Comparison of ENCODE assay signal across 10 cellular contexts in genomic region chr17:7016886-7017826, GRCh38. TPM values are rescaled to one million over a fixed set of nuclear protein-coding genes. Genes with fewer than 3 reads are reported as not detected.
DNase-seq lines count a peak whose midpoint lies in the region; ATAC-seq and TF ChIP-seq lines count a peak whose summit lies in the region.
"Had no signal": no experiment of that assay in that cellular context is flagged by ENCODE, and none has a peak within 500 bp of the region (broad histone marks: within the 10 kb centered on the region; RNA-seq: fewer than 3 reads in every experiment).

No MANE protein-coding gene starts in this region.

- H3K27ac Mint-ChIP-seq in activated B cell treated with CpG ODN at 0.5 μM for 24 hours: peak overlapping the region; percentile 30

- POLR2A ChIA-PET in activated B cell treated with CpG ODN at 0.5 μM for 24 hours (lab: Charles Lee): interaction anchor here (2.9 kb wide), 1 partner anchor 18 kb away, joined by 28 read pairs; the partner anchor contains the start of gene SLC16A13

- H3K4me3 ChIP-seq in DND-41 (ENCODE audit: low read depth in 1 of 2, low read length in 2 of 2) (no peak overlapping the region), esophagus muscularis mucosa (peak overlapping the region in 2 of 4 donors; percentile 70 to 77), gastrocnemius medialis (peak overlapping the region in 1 of 4 donors; percentile 63)

- H3K9me3 ChIP-seq in DND-41 (ENCODE audit: insufficient read depth, low read length, severe bottlenecking) (no peaks in the 10 kb centered on the region), esophagus muscularis mucosa (no peaks in the 10 kb centered on the region), gastrocnemius medialis (no peaks in the 10 kb centered on the region)
- H3K9me3 ChIP-seq: pancreas had no signal

- H3K27ac ChIP-seq in DND-41 (ENCODE audit: low read length) (peak overlapping the region; percentile 99), esophagus muscularis mucosa (replicated peaks in 1 of 4) (peak overlapping the region; percentile 92 to 98 (median 95)), gastrocnemius medialis (peak overlapping the region; percentile 93 to 99 (median 96))

- ATAC-seq in DND-41 (ENCODE audit: insufficient read depth, low read depth) (no peak), activated B cell treated with CpG ODN at 0.5 μM for 24 hours (ENCODE audit: low read depth) (no peak), gastrocnemius medialis (no peak), HG03460 (IDR thresholded peaks at IDR 0.05; ENCODE audit: unreplicated experiment) (no peak)
- ATAC-seq: pancreas had no signal

- 0 out of 2 replicates have a peak overlapping the region, but pooled peaks have one; percentile 94 for H3K4me2 ChIP-seq in DND-41 (ENCODE audit: insufficient read depth, low read length)

- no peak for TF ChIP-seq CTCF in DND-41 (IDR thresholded peaks at IDR 0.05; ENCODE audit: borderline replicate concordance, extremely low read depth, low read length, poor library complexity, severe bottlenecking)
- no peak for TF ChIP-seq CTCF in activated B cell treated with CpG ODN at 0.5 μM for 24 hours (IDR thresholded peaks at IDR 0.05)
- no peak for TF ChIP-seq CTCF in esophagus muscularis mucosa (IDR thresholded peaks at IDR 0.05)
- TF ChIP-seq CTCF in gastrocnemius medialis (IDR thresholded peaks at IDR 0.05 in 4 of 5, conservative IDR thresholded peaks at IDR 0.05 in 1 of 5): no peak
- TF ChIP-seq CTCF in GM13977 (IDR thresholded peaks at IDR 0.05; ENCODE audit: extremely low read depth, insufficient read depth, missing control alignments): no peak

- 84% methylated on average over 19 of the region's 20 CpGs for WGBS in esophagus muscularis mucosa

- peaks cover 4% of the 10 kb centered on the region; the same call in 1 of the 2 replicates for H4K20me1 ChIP-seq in DND-41 (ENCODE audit: insufficient read depth, low read length)

- H3K4me1 ChIP-seq in DND-41 (ENCODE audit: insufficient read depth, low read length): peaks cover 54% of the 10 kb centered on the region
- peaks cover 67 to 85% (median 72%) of the 10 kb centered on the region in 4 donors for H3K4me1 ChIP-seq in esophagus muscularis mucosa
- peaks cover 51 to 60% of the 10 kb centered on the region in 2 donors for H3K4me1 ChIP-seq in gastrocnemius medialis

- TF ChIP-seq POLR2A in esophagus muscularis mucosa (IDR thresholded peaks at IDR 0.05; ENCODE audit: low read depth) (no peak), gastrocnemius medialis (IDR thresholded peaks at IDR 0.05) (no peak)

- H3K36me3 ChIP-seq in DND-41 (ENCODE audit: insufficient read depth, low read length) (peaks cover 24% of the 10 kb centered on the region), esophagus muscularis mucosa (peaks cover 0 to 16% (median 11%) of the 10 kb centered on the region in 4 donors), gastrocnemius medialis (peaks cover 0 to 10% of the 10 kb centered on the region in 2 donors)
- H3K36me3 ChIP-seq: pancreas had no signal

- intact Hi-C loops in activated B cell treated with CpG ODN at 0.5 μM for 24 hours (cut with micrococcal nuclease) (loop anchor here (10.0 kb wide), 1 partner anchor 1368 kb away; the partner anchor contains the start of gene RPL26), esophagus muscularis mucosa (cut with DNase I) (no loop called here), gastrocnemius medialis (cut with DNase I; ENCODE audit: low total_unique reads) (loop anchor here (5.0 to 10.0 kb wide), 3 partner anchors 558 to 1530 kb away; partner anchors contain the start of genes CD68, DERL2, KDM6B and MIS12)

- peaks cover 32% of the 10 kb centered on the region for H3K79me2 ChIP-seq in DND-41 (ENCODE audit: insufficient read depth, low read length)

- in situ Hi-C loops in gastrocnemius medialis (cut with MboI; ENCODE audit: low sequenced_read_pairs in 4 of 4) (loop anchor here (25.0 kb wide), 2 partner anchors 355 to 380 kb away; partner anchors contain the start of genes C17orf100 (in 3 of the 4), MED31 (in 3 of the 4), KIAA0753 (in 1 of the 4) and TXNDC17 (in 1 of the 4)), GM13977 (cut with MboI; ENCODE audit: low pct_unique_long_range_greater_than_20kb, low sequenced_read_pairs, unreplicated experiment) (no loop called here)

- no peaks in the 10 kb centered on the region for H3K9me3 Mint-ChIP-seq in activated B cell treated with CpG ODN at 0.5 μM for 24 hours

- H3K36me3 Mint-ChIP-seq in activated B cell treated with CpG ODN at 0.5 μM for 24 hours (ENCODE audit: low read depth): peaks cover 43% of the 10 kb centered on the region

- H3K9ac ChIP-seq in DND-41 (ENCODE audit: low read depth, low read length): no peak overlapping the region; the same call in 1 of the 2 replicates

- CTCF ChIA-PET in activated B cell treated with CpG ODN at 0.5 μM for 24 hours (lab: Charles Lee): interaction anchor here (1.0 to 2.4 kb wide), 6 partner anchors 10 to 106 kb away, joined by 3 to 10 read pairs (median 4); partner anchors contain the start of gene SLC16A13

- no peak for TF ChIP-seq EP300 in esophagus muscularis mucosa (IDR thresholded peaks at IDR 0.05)

- peaks cover 44% of the 10 kb centered on the region for H3K4me1 Mint-ChIP-seq in activated B cell treated with CpG ODN at 0.5 μM for 24 hours

- DNase-seq in DND-41: no peak
- DNase-seq in activated B cell treated with CpG ODN at 0.5 μM for 24 hours: no peak
- no peak for DNase-seq in esophagus muscularis mucosa (ENCODE audit: extremely low spot score)
- no peak for DNase-seq in gastrocnemius medialis
- no peak for DNase-seq in GDM1 (lab: John Stamatoyannopoulos, UW)
- no peak for DNase-seq in DMS53 treated with DMSO at 0.1 percent for 48 hours (lab: John Stamatoyannopoulos, UW; ENCODE audit: unreplicated experiment)
- no peak for DNase-seq in GM13977 (ENCODE audit: low spot score)
- DNase-seq: H7 had no signal

- H3K27me3 ChIP-seq in DND-41 (ENCODE audit: insufficient read depth, low read length, poor library complexity) (no peaks in the 10 kb centered on the region), esophagus muscularis mucosa (peaks cover 0 to 6% (median 5%) of the 10 kb centered on the region in 4 donors), gastrocnemius medialis (peaks cover under 1 to 1% (median under 1%) of the 10 kb centered on the region in 3 donors)
- H3K27me3 ChIP-seq: pancreas had no signal

- no peak overlapping the region for H3K4me3 Mint-ChIP-seq in activated B cell treated with CpG ODN at 0.5 μM for 24 hours

- H3K27me3 Mint-ChIP-seq in activated B cell treated with CpG ODN at 0.5 μM for 24 hours: no peaks in the 10 kb centered on the region

- no peak overlapping the region for H2AFZ ChIP-seq in DND-41 (ENCODE audit: low read depth, low read length)

RNA-seq across cellular contexts. Expression of gene RNASEK, which starts 4.7 kb away (rescaled TPM):
- total RNA-seq in activated B cell treated with CpG ODN at 0.5 μM for 24 hours: 130 and 140 TPM in 2 replicates
- total RNA-seq in esophagus muscularis mucosa: 100 to 1,000 TPM in 3 of 4 donors, 10 to 100 TPM in 1; 84.7 to 204 (median 172) TPM
- 100 to 1,000 TPM; 181 to 201 (median 190) TPM for total RNA-seq in gastrocnemius medialis

RNA-seq across cellular contexts. Expression of gene BCL6B, which starts 5.7 kb away (rescaled TPM):
- 0.31 and 0.88 TPM in 2 replicates for total RNA-seq in activated B cell treated with CpG ODN at 0.5 μM for 24 hours
- total RNA-seq in esophagus muscularis mucosa: 1 to 10 TPM in 3 of 4 donors, under 1 TPM in 1; 0.83 to 5.0 (median 3.2) TPM
- 1 to 10 TPM; 1.2 to 3.9 (median 2.1) TPM for total RNA-seq in gastrocnemius medialis

RNA-seq across cellular contexts. Expression of gene SLC16A13, which starts 18.7 kb away (rescaled TPM):
- total RNA-seq in activated B cell treated with CpG ODN at 0.5 μM for 24 hours: 10.4 and 11.8 TPM in 2 replicates
- 1 to 10 TPM in 1 of 4 donors, under 1 TPM in 3; 0.19 to 1.2 (median 0.65) TPM for total RNA-seq in esophagus muscularis mucosa
- under 1 TPM in 2 of 4 donors, not detected in 2; 0.36 to 0.49 TPM for total RNA-seq in gastrocnemius medialis

RNA-seq across cellular contexts. Expression of gene ALOX12, which starts 21.3 kb away (rescaled TPM):
- total RNA-seq in activated B cell treated with CpG ODN at 0.5 μM for 24 hours (not detected in 2 replicates), esophagus muscularis mucosa (under 1 TPM in 1 of 4 donors, not detected in 3; 0.17 TPM), gastrocnemius medialis (not detected)
- total RNA-seq: pancreas had no signal

RNA-seq across cellular contexts. Expression of gene SLC16A11, which starts 26.7 kb away (rescaled TPM):
- total RNA-seq in activated B cell treated with CpG ODN at 0.5 μM for 24 hours (3.6 and 4.2 TPM in 2 replicates), esophagus muscularis mucosa (under 1 TPM in 3 of 4 donors, not detected in 1; 0.17 to 0.99 (median 0.26) TPM), gastrocnemius medialis (under 1 TPM in 2 of 4 donors, not detected in 2; 0.31 to 0.78 TPM)
